Comparison of ENCODE assay signal across 1 cellular context in the genomic region with DNA sequence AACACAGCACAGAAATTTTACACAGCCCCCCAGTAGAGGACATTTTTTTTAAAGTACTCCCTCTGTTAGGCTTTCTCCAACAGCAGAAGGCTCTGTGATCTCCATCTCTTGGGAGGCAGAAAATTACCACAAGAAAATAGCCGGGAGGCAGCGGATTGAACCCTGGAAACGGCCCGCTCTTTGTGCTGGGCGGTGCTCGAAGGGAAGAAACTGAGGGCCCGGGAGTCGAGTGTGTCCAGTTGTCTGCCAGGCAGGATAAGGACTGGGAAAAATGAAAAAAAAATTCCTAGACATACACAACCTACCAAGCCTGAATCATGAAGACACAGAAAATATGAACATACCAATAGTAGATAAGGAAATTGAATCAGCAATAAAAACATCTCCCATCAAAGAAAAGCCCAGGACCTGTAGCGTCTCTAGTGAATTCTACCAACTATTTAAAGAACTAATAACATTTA.
TF ChIP-seq lines count a peak whose summit lies in the region.

No MANE protein-coding gene starts in this region.

TF ChIP-seq in K562, 482 proteins besides CTCF, POLR2A, EP300 and RAD21 (continued from another document):
- TF ChIP-seq POLR2H (tag; IDR thresholded peaks at IDR 0.05; ENCODE audit: low read depth) (0 out of 2 replicates have a peak, but pooled peaks have one; percentile 44), GATAD2A (IDR thresholded peaks at IDR 0.05) (0 out of 2 replicates have a peak, but pooled peaks have one; percentile 7), ARID1B (IDR thresholded peaks at IDR 0.05) (0 out of 2 replicates have a peak, but pooled peaks have one; percentile 8), ZNF197 (CRISPR knock-in tag; IDR thresholded peaks at IDR 0.05; ENCODE audit: low read depth) (0 out of 2 replicates have a peak, but pooled peaks have one; percentile 2), MED1 (CRISPR knock-in tag; IDR thresholded peaks at IDR 0.05; ENCODE audit: borderline replicate concordance) (no peak), ZNF384 (IDR thresholded peaks at IDR 0.05; ENCODE audit: low read depth, low read length) (peak; percentile 52; the same call in 1 of the 2 replicates), RBBP5 (IDR thresholded peaks at IDR 0.05; ENCODE audit: borderline replicate concordance, insufficient read depth, low read length, poor library complexity, severe bottlenecking) (peak; percentile 19), TBL1XR1 (IDR thresholded peaks at IDR 0.05; ENCODE audit: low read length in 2 of 2) (0 out of 4 replicates have a peak, but pooled peaks of 1 of the 2 experiments have one; percentile 10)
- TF ChIP-seq, protein P1, sequence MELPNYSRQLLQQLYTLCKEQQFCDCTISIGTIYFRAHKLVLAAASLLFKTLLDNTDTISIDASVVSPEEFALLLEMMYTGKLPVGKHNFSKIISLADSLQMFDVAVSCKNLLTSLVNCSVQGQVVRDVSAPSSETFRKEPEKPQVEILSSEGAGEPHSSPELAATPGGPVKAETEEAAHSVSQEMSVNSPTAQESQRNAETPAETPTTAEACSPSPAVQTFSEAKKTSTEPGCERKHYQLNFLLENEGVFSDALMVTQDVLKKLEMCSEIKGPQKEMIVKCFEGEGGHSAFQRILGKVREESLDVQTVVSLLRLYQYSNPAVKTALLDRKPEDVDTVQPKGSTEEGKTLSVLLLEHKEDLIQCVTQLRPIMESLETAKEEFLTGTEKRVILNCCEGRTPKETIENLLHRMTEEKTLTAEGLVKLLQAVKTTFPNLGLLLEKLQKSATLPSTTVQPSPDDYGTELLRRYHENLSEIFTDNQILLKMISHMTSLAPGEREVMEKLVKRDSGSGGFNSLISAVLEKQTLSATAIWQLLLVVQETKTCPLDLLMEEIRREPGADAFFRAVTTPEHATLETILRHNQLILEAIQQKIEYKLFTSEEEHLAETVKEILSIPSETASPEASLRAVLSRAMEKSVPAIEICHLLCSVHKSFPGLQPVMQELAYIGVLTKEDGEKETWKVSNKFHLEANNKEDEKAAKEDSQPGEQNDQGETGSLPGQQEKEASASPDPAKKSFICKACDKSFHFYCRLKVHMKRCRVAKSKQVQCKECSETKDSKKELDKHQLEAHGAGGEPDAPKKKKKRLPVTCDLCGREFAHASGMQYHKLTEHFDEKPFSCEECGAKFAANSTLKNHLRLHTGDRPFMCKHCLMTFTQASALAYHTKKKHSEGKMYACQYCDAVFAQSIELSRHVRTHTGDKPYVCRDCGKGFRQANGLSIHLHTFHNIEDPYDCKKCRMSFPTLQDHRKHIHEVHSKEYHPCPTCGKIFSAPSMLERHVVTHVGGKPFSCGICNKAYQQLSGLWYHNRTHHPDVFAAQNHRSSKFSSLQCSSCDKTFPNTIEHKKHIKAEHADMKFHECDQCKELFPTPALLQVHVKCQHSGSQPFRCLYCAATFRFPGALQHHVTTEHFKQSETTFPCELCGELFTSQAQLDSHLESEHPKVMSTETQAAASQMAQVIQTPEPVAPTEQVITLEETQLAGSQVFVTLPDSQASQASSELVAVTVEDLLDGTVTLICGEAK (IDR thresholded peaks at IDR 0.05): peak; percentile 4; the same call in 1 of the 2 replicates
- TF ChIP-seq, protein P1 (CRISPR knock-in tag; IDR thresholded peaks at IDR 0.05): no peak
- TF ChIP-seq, protein P2, sequence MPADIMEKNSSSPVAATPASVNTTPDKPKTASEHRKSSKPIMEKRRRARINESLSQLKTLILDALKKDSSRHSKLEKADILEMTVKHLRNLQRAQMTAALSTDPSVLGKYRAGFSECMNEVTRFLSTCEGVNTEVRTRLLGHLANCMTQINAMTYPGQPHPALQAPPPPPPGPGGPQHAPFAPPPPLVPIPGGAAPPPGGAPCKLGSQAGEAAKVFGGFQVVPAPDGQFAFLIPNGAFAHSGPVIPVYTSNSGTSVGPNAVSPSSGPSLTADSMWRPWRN (IDR thresholded peaks at IDR 0.05; ENCODE audit: low read depth): 0 out of 2 replicates have a peak, but pooled peaks have one; percentile 8
